Comparison of ENCODE assay signal across 10 cellular contexts in genomic region chr11:76205252-76206076, GRCh38. TPM values are rescaled to one million over a fixed set of nuclear protein-coding genes. Genes with fewer than 3 reads are reported as not detected.
DNase-seq lines count a peak whose midpoint lies in the region; ATAC-seq and TF ChIP-seq lines count a peak whose summit lies in the region.
"Had no signal": no experiment of that assay in that cellular context is flagged by ENCODE, and none has a peak within 500 bp of the region (broad histone marks: within the 10 kb centered on the region; RNA-seq: fewer than 3 reads in every experiment).

No MANE protein-coding gene starts in this region.

- no peak for DNase-seq in CD4-positive, CD25-positive, alpha-beta regulatory T cell
- no peak for DNase-seq in Karpas-422
- no peak for DNase-seq in effector memory CD8-positive, alpha-beta T cell
- DNase-seq in neural progenitor cell (ENCODE audit: low spot score): peak; percentile 52
- no peak for DNase-seq in NCI-H2107 (lab: John Stamatoyannopoulos, UW)
- no peak for DNase-seq in DMS153 (lab: John Stamatoyannopoulos, UW)
- DNase-seq: NCI-H1436 treated with DMSO at 0.1 percent for 48 hours had no signal

- no peak overlapping the region for H3K4me3 ChIP-seq in CD4-positive, CD25-positive, alpha-beta regulatory T cell (ENCODE audit: low read depth, low read length)
- peak overlapping the region; percentile 70; the same call in 1 of the 2 replicates for H3K4me3 ChIP-seq in Karpas-422 (ENCODE audit: low read length)
- peak overlapping the region; percentile 56 for H3K4me3 ChIP-seq in neural progenitor cell

- no peaks in the 10 kb centered on the region for H3K9me3 ChIP-seq in CD4-positive, CD25-positive, alpha-beta regulatory T cell (ENCODE audit: control insufficient read depth in 2 of 2, low read length in 2 of 2)
- H3K9me3 ChIP-seq in Karpas-422 (ENCODE audit: low read length) (no peaks in the 10 kb centered on the region), neural progenitor cell (ENCODE audit: low read depth) (no peaks in the 10 kb centered on the region)

- H3K4me1 Mint-ChIP-seq in CD4-positive, CD25-positive, alpha-beta regulatory T cell: peaks cover 0 to 21% (median 11%) of the 10 kb centered on the region in 4 donors
- peaks cover 0 to 21% of the 10 kb centered on the region in 2 donors for H3K4me1 Mint-ChIP-seq in effector memory CD8-positive, alpha-beta T cell (ENCODE audit: low read depth in 2 of 2)
- peaks cover 18% of the 10 kb centered on the region for H3K4me1 Mint-ChIP-seq in neural progenitor cell

- peaks cover 52% of the 10 kb centered on the region for H3K27me3 Mint-ChIP-seq in CD4-positive, CD25-positive, alpha-beta regulatory T cell
- H3K27me3 Mint-ChIP-seq in effector memory CD8-positive, alpha-beta T cell: peaks cover 24 to 49% of the 10 kb centered on the region in 2 donors
- H3K27me3 Mint-ChIP-seq in neural progenitor cell (ENCODE audit: insufficient read depth, low read depth): peaks cover 44% of the 10 kb centered on the region

- ATAC-seq in CD4-positive, CD25-positive, alpha-beta regulatory T cell (ENCODE audit: low read depth in 2 of 2): no peak
- no peak for ATAC-seq in effector memory CD8-positive, alpha-beta T cell (replicated peaks)
- ATAC-seq in HG02973 (IDR thresholded peaks at IDR 0.05; ENCODE audit: unreplicated experiment): no peak
- no peak for ATAC-seq in GM18907 (IDR thresholded peaks at IDR 0.05; ENCODE audit: unreplicated experiment)

- no peaks in the 10 kb centered on the region for H3K36me3 Mint-ChIP-seq in CD4-positive, CD25-positive, alpha-beta regulatory T cell
- peaks cover 28% of the 10 kb centered on the region for H3K36me3 Mint-ChIP-seq in effector memory CD8-positive, alpha-beta T cell (ENCODE audit: insufficient read depth)
- H3K36me3 Mint-ChIP-seq in neural progenitor cell: no peaks in the 10 kb centered on the region

- H3K4me2 ChIP-seq in Karpas-422 (ENCODE audit: low read depth, low read length, poor library complexity, severe bottlenecking) (peak overlapping the region; percentile 80), neural progenitor cell (peak overlapping the region; percentile 96)

- H3K9ac ChIP-seq in Karpas-422 (ENCODE audit: low read length) (no peak overlapping the region), neural progenitor cell (no peak overlapping the region)
- H3K9ac ChIP-seq: parathyroid adenoma had no signal

- H3K9me3 Mint-ChIP-seq in CD4-positive, CD25-positive, alpha-beta regulatory T cell: peaks cover 0 to 3% (median 0%) of the 10 kb centered on the region in 7 donors
- H3K9me3 Mint-ChIP-seq in effector memory CD8-positive, alpha-beta T cell: no peaks in the 10 kb centered on the region
- H3K9me3 Mint-ChIP-seq in neural progenitor cell: no peaks in the 10 kb centered on the region

- peak overlapping the region; percentile 45 to 63 (median 60) for H3K4me3 Mint-ChIP-seq in CD4-positive, CD25-positive, alpha-beta regulatory T cell
- H3K4me3 Mint-ChIP-seq in effector memory CD8-positive, alpha-beta T cell: peak overlapping the region; percentile 84 to 85
- H3K4me3 Mint-ChIP-seq in neural progenitor cell: peak overlapping the region; percentile 87

- H3K27ac ChIP-seq in CD4-positive, CD25-positive, alpha-beta regulatory T cell (ENCODE audit: insufficient read depth, low read length, poor library complexity, severe bottlenecking): no peak overlapping the region
- H3K27ac ChIP-seq in Karpas-422 (ENCODE audit: low read length): no peak overlapping the region
- no peak overlapping the region for H3K27ac ChIP-seq in neural progenitor cell
- H3K27ac ChIP-seq: parathyroid adenoma had no signal

- peaks cover 19% of the 10 kb centered on the region for H3K27me3 ChIP-seq in CD4-positive, CD25-positive, alpha-beta regulatory T cell (ENCODE audit: control insufficient read depth, insufficient read depth, low read length)
- H3K27me3 ChIP-seq in Karpas-422 (ENCODE audit: low read length) (no peaks in the 10 kb centered on the region), neural progenitor cell (peaks cover 83% of the 10 kb centered on the region)

- peaks cover 48% of the 10 kb centered on the region for H3K4me1 ChIP-seq in CD4-positive, CD25-positive, alpha-beta regulatory T cell (ENCODE audit: control insufficient read depth, insufficient read depth, low read length, poor library complexity, severe bottlenecking)
- peaks cover 36% of the 10 kb centered on the region for H3K4me1 ChIP-seq in Karpas-422 (ENCODE audit: low read length)
- peaks cover 29% of the 10 kb centered on the region for H3K4me1 ChIP-seq in neural progenitor cell
- H3K4me1 ChIP-seq: parathyroid adenoma had no signal

- no peak for TF ChIP-seq CTCF in neural progenitor cell (IDR thresholded peaks at IDR 0.05)

- H2AFZ ChIP-seq in Karpas-422 (ENCODE audit: low read length) (no peak overlapping the region), neural progenitor cell (replicated peaks) (peak overlapping the region; percentile 96)

- H3K79me2 ChIP-seq in Karpas-422 (ENCODE audit: low read length) (no peaks in the 10 kb centered on the region), neural progenitor cell (ENCODE audit: low read depth) (no peaks in the 10 kb centered on the region)
- H3K79me2 ChIP-seq: parathyroid adenoma had no signal

- H3K36me3 ChIP-seq in CD4-positive, CD25-positive, alpha-beta regulatory T cell (ENCODE audit: control insufficient read depth, insufficient read depth, low read length): no peaks in the 10 kb centered on the region
- no peaks in the 10 kb centered on the region for H3K36me3 ChIP-seq in Karpas-422 (ENCODE audit: insufficient read depth, low read length)
- no peaks in the 10 kb centered on the region for H3K36me3 ChIP-seq in neural progenitor cell

- H3K9me2 ChIP-seq in Karpas-422 (replicated peaks; ENCODE audit: insufficient read depth, low read length): no peaks in the 10 kb centered on the region

- no peak overlapping the region for H3K27ac Mint-ChIP-seq in CD4-positive, CD25-positive, alpha-beta regulatory T cell
- peak overlapping the region in 1 of 2 donors; percentile 68 for H3K27ac Mint-ChIP-seq in effector memory CD8-positive, alpha-beta T cell
- H3K27ac Mint-ChIP-seq in neural progenitor cell: no peak overlapping the region

- H4K20me1 ChIP-seq in Karpas-422 (ENCODE audit: insufficient read depth, low read depth, low read length) (no peaks in the 10 kb centered on the region), neural progenitor cell (ENCODE audit: low read depth) (peaks cover 22% of the 10 kb centered on the region)

- peaks cover 17% of the 10 kb centered on the region for H3F3A ChIP-seq in neural progenitor cell (ENCODE audit: low read depth)

RNA-seq across cellular contexts. Expression of gene WNT11, which starts 0.8 kb away (rescaled TPM):
- not detected for total RNA-seq in CD4-positive, CD25-positive, alpha-beta regulatory T cell
- 1 to 10 TPM in 1 of 4 donors, under 1 TPM in 1, not detected in 2; 0.43 to 1.2 TPM for polyA plus RNA-seq in CD4-positive, CD25-positive, alpha-beta regulatory T cell
- 0.07 and 0.30 TPM in 2 replicates for total RNA-seq in Karpas-422 (2014; rRNA removed; shearing (Covaris generic); ENCODE audit: low replicate concordance)
- 0.26 and 0.59 TPM in 2 replicates for total RNA-seq in neural progenitor cell (ENCODE audit: low replicate concordance)
